Comparison of ENCODE assay signal across 1 cellular context in the genomic region with DNA sequence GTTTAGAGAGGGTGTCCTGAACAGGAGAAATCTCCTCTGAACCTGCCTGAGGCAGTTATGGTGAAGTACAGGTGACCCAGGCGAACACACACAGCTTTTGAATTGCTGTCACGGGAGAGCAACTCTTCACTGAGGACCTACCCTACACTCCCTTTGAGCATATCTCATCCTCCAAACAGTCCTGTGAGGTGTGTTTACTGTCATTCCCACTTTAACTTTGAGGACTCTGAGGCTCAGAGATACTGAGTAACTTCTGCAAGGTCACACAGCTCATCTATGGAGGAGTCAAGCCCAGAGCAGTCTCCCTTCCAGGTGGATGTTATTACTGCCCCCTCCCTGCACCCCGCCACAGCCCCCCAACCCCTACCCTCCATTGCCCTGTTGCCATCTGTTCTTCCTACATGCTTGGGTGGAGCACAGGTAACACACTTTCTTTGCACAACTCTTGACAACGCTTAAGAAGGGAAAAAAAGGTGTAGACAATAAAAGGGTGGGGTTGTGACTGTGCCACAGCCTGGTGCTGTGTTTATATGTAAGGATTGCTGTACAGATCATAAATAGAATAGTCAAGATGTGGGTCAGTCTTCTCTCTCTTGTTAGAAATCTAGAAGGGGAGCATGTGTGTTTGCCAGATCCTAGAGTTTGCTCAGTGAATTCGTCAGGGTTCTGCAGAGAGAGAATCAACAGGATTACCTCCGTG.
TF ChIP-seq lines count a peak whose summit lies in the region.

No MANE protein-coding gene starts in this region.

TF ChIP-seq in HepG2, 621 proteins besides CTCF, POLR2A, EP300 and RAD21 (continues in another document):
- TF ChIP-seq KDM1A (CRISPR knock-in tag; IDR thresholded peaks at IDR 0.05) (0 out of 2 replicates have a peak, but pooled peaks have one; percentile 54), WIZ (CRISPR knock-in tag; IDR thresholded peaks at IDR 0.05) (peak; percentile 60; the same call in 1 of the 2 replicates), SNAI1 (CRISPR knock-in tag; IDR thresholded peaks at IDR 0.05; ENCODE audit: borderline replicate concordance) (no peak), KLF12 (CRISPR knock-in tag; IDR thresholded peaks at IDR 0.05; ENCODE audit: borderline replicate concordance) (no peak; the same call in 1 of the 2 replicates), PHF20 (CRISPR knock-in tag; IDR thresholded peaks at IDR 0.05) (no peak), NR2F1 (CRISPR knock-in tag; IDR thresholded peaks at IDR 0.05) (no peak), ZKSCAN8 (CRISPR knock-in tag; IDR thresholded peaks at IDR 0.05; ENCODE audit: borderline replicate concordance) (no peak), PREB (CRISPR knock-in tag; IDR thresholded peaks at IDR 0.05) (no peak), MTA3 (CRISPR knock-in tag; IDR thresholded peaks at IDR 0.05) (no peak), HOXA5 (CRISPR knock-in tag; IDR thresholded peaks at IDR 0.05) (no peak), GATAD2A (CRISPR knock-in tag; IDR thresholded peaks at IDR 0.05) (no peak), ZNF207 (IDR thresholded peaks at IDR 0.05; ENCODE audit: borderline replicate concordance) (no peak), ISL2 (CRISPR knock-in tag; IDR thresholded peaks at IDR 0.05) (no peak), NFKB2 (CRISPR knock-in tag; IDR thresholded peaks at IDR 0.05; ENCODE audit: borderline replicate concordance) (no peak), ZNF30 (CRISPR knock-in tag; IDR thresholded peaks at IDR 0.05) (no peak; the same call in 1 of the 2 replicates), ZNF781 (CRISPR knock-in tag; IDR thresholded peaks at IDR 0.05; ENCODE audit: borderline replicate concordance, not compliant biosample characterization) (no peak), KDM5B (CRISPR knock-in tag; IDR thresholded peaks at IDR 0.05; ENCODE audit: borderline replicate concordance) (no peak), ZC3H13 (CRISPR knock-in tag; IDR thresholded peaks at IDR 0.05) (no peak), MTF2 (CRISPR knock-in tag; IDR thresholded peaks at IDR 0.05; ENCODE audit: borderline replicate concordance) (0 out of 2 replicates have a peak, but pooled peaks have one; percentile 24), RBM39 (IDR thresholded peaks at IDR 0.05; ENCODE audit: low read depth, low read length, poor library complexity, severe bottlenecking) (no peak), BRCA1 (CRISPR knock-in tag; IDR thresholded peaks at IDR 0.05) (no peak), PCBP2 (optimal IDR thresholded peaks at IDR 0.05; ENCODE audit: low read depth, low read length, poor library complexity, severe bottlenecking) (no peak), ZNF83 (CRISPR knock-in tag; IDR thresholded peaks at IDR 0.05; ENCODE audit: borderline replicate concordance) (no peak), ZNF432 (CRISPR knock-in tag; IDR thresholded peaks at IDR 0.05; ENCODE audit: borderline replicate concordance) (no peak), SRF (IDR thresholded peaks at IDR 0.05; ENCODE audit: low read depth, low read length) (no peak), JARID2 (CRISPR knock-in tag; IDR thresholded peaks at IDR 0.05; ENCODE audit: insufficient replicate concordance) (no peak), NFE2 (CRISPR knock-in tag; IDR thresholded peaks at IDR 0.05) (no peak), SP2 (CRISPR knock-in tag; IDR thresholded peaks at IDR 0.05) (no peak), ZNF510 (CRISPR knock-in tag; IDR thresholded peaks at IDR 0.05; ENCODE audit: low read depth) (no peak), ZNF790 (CRISPR knock-in tag; IDR thresholded peaks at IDR 0.05; ENCODE audit: borderline replicate concordance) (no peak), NFIC (IDR thresholded peaks at IDR 0.05; ENCODE audit: low read length) (no peak), ZFP90 (CRISPR knock-in tag; IDR thresholded peaks at IDR 0.05; ENCODE audit: borderline replicate concordance) (no peak), ZNF768 (CRISPR knock-in tag; IDR thresholded peaks at IDR 0.05) (peak; percentile 94), ZNF644 (CRISPR knock-in tag; IDR thresholded peaks at IDR 0.05; ENCODE audit: low read depth) (no peak), SETDB1 (CRISPR knock-in tag; IDR thresholded peaks at IDR 0.05; ENCODE audit: borderline replicate concordance) (no peak), NR2C2 (CRISPR knock-in tag; IDR thresholded peaks at IDR 0.05; ENCODE audit: borderline replicate concordance) (no peak), HMGXB4 (CRISPR knock-in tag; IDR thresholded peaks at IDR 0.05; ENCODE audit: borderline replicate concordance in 1 of 2, low read depth in 1 of 2) (0 out of 4 replicates have a peak, but pooled peaks of 1 of the 2 experiments have one; percentile 4), HNRNPL (IDR thresholded peaks at IDR 0.05; ENCODE audit: low read depth, low read length) (no peak), ADNP (CRISPR knock-in tag; IDR thresholded peaks at IDR 0.05) (peak; percentile 53; the same call in 1 of the 2 replicates), SRSF4 (IDR thresholded peaks at IDR 0.05; ENCODE audit: low read depth, low read length, poor library complexity, severe bottlenecking) (no peak), FOXK1 (CRISPR knock-in tag; IDR thresholded peaks at IDR 0.05; ENCODE audit: borderline replicate concordance, low read depth) (no peak), ZNF879 (CRISPR knock-in tag; IDR thresholded peaks at IDR 0.05) (no peak), ZNF350 (CRISPR knock-in tag; IDR thresholded peaks at IDR 0.05; ENCODE audit: borderline replicate concordance, low read depth) (no peak), SP4 (CRISPR knock-in tag; IDR thresholded peaks at IDR 0.05) (0 out of 2 replicates have a peak, but pooled peaks have one; percentile 38), RFX5 (IDR thresholded peaks at IDR 0.05; ENCODE audit: low read depth, low read length) (no peak), HES4 (CRISPR knock-in tag; IDR thresholded peaks at IDR 0.05; ENCODE audit: borderline replicate concordance) (no peak), PHF5A (CRISPR knock-in tag; IDR thresholded peaks at IDR 0.05; ENCODE audit: low read depth, unreplicated experiment) (no peak), SMYD3 (CRISPR knock-in tag; IDR thresholded peaks at IDR 0.05) (no peak), DNMT1 (CRISPR knock-in tag; IDR thresholded peaks at IDR 0.05) (no peak), KDM6A (CRISPR knock-in tag; IDR thresholded peaks at IDR 0.05; ENCODE audit: low read depth) (no peak), ZNF362 (CRISPR knock-in tag; IDR thresholded peaks at IDR 0.05; ENCODE audit: borderline replicate concordance) (no peak), DNMT3B (CRISPR knock-in tag; conservative IDR thresholded peaks at IDR 0.05) (no peak)
- TF ChIP-seq, protein P1, sequence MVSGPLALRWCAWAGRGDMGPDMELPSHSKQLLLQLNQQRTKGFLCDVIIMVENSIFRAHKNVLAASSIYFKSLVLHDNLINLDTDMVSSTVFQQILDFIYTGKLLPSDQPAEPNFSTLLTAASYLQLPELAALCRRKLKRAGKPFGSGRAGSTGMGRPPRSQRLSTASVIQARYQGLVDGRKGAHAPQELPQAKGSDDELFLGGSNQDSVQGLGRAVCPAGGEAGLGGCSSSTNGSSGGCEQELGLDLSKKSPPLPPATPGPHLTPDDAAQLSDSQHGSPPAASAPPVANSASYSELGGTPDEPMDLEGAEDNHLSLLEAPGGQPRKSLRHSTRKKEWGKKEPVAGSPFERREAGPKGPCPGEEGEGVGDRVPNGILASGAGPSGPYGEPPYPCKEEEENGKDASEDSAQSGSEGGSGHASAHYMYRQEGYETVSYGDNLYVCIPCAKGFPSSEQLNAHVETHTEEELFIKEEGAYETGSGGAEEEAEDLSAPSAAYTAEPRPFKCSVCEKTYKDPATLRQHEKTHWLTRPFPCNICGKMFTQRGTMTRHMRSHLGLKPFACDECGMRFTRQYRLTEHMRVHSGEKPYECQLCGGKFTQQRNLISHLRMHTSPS (CRISPR knock-in tag; IDR thresholded peaks at IDR 0.05; ENCODE audit: low read depth), result no peak
- TF ChIP-seq, protein P2, sequence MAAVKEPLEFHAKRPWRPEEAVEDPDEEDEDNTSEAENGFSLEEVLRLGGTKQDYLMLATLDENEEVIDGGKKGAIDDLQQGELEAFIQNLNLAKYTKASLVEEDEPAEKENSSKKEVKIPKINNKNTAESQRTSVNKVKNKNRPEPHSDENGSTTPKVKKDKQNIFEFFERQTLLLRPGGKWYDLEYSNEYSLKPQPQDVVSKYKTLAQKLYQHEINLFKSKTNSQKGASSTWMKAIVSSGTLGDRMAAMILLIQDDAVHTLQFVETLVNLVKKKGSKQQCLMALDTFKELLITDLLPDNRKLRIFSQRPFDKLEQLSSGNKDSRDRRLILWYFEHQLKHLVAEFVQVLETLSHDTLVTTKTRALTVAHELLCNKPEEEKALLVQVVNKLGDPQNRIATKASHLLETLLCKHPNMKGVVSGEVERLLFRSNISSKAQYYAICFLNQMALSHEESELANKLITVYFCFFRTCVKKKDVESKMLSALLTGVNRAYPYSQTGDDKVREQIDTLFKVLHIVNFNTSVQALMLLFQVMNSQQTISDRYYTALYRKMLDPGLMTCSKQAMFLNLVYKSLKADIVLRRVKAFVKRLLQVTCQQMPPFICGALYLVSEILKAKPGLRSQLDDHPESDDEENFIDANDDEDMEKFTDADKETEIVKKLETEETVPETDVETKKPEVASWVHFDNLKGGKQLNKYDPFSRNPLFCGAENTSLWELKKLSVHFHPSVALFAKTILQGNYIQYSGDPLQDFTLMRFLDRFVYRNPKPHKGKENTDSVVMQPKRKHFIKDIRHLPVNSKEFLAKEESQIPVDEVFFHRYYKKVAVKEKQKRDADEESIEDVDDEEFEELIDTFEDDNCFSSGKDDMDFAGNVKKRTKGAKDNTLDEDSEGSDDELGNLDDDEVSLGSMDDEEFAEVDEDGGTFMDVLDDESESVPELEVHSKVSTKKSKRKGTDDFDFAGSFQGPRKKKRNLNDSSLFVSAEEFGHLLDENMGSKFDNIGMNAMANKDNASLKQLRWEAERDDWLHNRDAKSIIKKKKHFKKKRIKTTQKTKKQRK (IDR thresholded peaks at IDR 0.05; ENCODE audit: low read length), result no peak
- TF ChIP-seq, protein P3, sequence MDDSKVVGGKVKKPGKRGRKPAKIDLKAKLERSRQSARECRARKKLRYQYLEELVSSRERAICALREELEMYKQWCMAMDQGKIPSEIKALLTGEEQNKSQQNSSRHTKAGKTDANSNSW (CRISPR knock-in tag; IDR thresholded peaks at IDR 0.05; ENCODE audit: borderline replicate concordance), result no peak
- TF ChIP-seq, protein P4, sequence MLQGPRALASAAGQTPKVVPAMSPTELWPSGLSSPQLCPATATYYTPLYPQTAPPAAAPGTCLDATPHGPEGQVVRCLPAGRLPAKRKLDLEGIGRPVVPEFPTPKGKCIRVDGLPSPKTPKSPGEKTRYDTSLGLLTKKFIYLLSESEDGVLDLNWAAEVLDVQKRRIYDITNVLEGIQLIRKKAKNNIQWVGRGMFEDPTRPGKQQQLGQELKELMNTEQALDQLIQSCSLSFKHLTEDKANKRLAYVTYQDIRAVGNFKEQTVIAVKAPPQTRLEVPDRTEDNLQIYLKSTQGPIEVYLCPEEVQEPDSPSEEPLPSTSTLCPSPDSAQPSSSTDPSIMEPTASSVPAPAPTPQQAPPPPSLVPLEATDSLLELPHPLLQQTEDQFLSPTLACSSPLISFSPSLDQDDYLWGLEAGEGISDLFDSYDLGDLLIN (CRISPR knock-in tag; IDR thresholded peaks at IDR 0.05; ENCODE audit: borderline replicate concordance), result no peak
- TF ChIP-seq, protein P5, sequence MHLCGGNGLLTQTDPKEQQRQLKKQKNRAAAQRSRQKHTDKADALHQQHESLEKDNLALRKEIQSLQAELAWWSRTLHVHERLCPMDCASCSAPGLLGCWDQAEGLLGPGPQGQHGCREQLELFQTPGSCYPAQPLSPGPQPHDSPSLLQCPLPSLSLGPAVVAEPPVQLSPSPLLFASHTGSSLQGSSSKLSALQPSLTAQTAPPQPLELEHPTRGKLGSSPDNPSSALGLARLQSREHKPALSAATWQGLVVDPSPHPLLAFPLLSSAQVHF (CRISPR knock-in tag; IDR thresholded peaks at IDR 0.05), result no peak
- TF ChIP-seq, protein P6, sequence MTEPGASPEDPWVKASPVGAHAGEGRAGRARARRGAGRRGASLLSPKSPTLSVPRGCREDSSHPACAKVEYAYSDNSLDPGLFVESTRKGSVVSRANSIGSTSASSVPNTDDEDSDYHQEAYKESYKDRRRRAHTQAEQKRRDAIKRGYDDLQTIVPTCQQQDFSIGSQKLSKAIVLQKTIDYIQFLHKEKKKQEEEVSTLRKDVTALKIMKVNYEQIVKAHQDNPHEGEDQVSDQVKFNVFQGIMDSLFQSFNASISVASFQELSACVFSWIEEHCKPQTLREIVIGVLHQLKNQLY (CRISPR knock-in tag; IDR thresholded peaks at IDR 0.05), result no peak
- TF ChIP-seq, protein P7, sequence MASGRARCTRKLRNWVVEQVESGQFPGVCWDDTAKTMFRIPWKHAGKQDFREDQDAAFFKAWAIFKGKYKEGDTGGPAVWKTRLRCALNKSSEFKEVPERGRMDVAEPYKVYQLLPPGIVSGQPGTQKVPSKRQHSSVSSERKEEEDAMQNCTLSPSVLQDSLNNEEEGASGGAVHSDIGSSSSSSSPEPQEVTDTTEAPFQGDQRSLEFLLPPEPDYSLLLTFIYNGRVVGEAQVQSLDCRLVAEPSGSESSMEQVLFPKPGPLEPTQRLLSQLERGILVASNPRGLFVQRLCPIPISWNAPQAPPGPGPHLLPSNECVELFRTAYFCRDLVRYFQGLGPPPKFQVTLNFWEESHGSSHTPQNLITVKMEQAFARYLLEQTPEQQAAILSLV (CRISPR knock-in tag; IDR thresholded peaks at IDR 0.05; ENCODE audit: borderline replicate concordance), result 0 out of 2 replicates have a peak, but pooled peaks have one; percentile 41
